Comparison of ENCODE assay signal across 7 cellular contexts in the genomic region with DNA sequence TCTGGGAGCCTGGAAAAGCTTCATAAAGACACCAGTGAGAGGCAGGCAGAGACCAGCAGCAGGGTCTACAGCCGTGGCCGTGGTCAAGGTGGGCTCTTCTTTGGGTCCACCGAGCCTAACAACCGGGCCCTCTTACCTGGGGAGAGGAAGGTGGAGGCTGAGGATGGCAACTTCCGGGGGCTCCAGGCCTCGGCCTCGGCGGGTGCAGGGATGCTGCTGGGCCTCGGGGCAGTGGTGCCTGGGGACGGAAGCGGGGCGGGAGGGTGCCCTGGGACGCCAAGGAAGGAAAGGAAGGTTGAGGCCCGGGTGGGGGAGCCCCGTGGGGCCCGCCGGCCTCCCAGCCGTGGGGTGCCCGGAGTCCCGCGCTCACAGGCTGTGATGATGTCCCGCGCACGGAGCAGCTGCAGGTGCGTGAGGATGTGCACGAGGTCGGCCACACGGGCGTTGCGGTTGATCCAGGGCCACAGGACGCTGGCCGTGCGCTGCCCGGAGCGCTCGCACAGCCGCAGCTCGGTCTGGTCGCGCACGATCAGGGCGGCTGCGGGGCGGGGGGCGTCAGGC. TPM values are rescaled to one million over a fixed set of nuclear protein-coding genes. Genes with fewer than 3 reads are reported as not detected.
DNase-seq lines count a peak whose midpoint lies in the region; ATAC-seq, FAIRE-seq and TF ChIP-seq lines count a peak whose summit lies in the region.

No MANE protein-coding gene starts in this region.

- peak overlapping the region; percentile 66 for H3K4me3 ChIP-seq in suprapubic skin

- H3K9me3 ChIP-seq in suprapubic skin = no peaks in the 10 kb centered on the region

- no peak for TF ChIP-seq CTCF in suprapubic skin (IDR thresholded peaks at IDR 0.05)

- FAIRE-seq in GM19239 (lab: Jason Lieb, UNC) = peak; percentile 28

- peak; percentile 2 for ATAC-seq in left lobe of liver

- H3K27me3 ChIP-seq in suprapubic skin = no peaks in the 10 kb centered on the region

- H3K27ac ChIP-seq in angular gyrus (ENCODE audit: low read depth, low read length) = peak overlapping the region; percentile 48
- H3K27ac ChIP-seq in suprapubic skin = peak overlapping the region; percentile 93

- peaks cover 30% of the 10 kb centered on the region for H3K4me1 ChIP-seq in suprapubic skin

- TF ChIP-seq EP300 in suprapubic skin (IDR thresholded peaks at IDR 0.05) = no peak

- DNase-seq in GM19239 (ENCODE audit: insufficient read length, low spot score) (no peak), HK-2 (ENCODE audit: unreplicated experiment) (peak; percentile 42), left lobe of liver (ENCODE audit: low spot score) (no peak), suprapubic skin (ENCODE audit: low spot score in 2 of 2) (no peak), AG08395 (ENCODE audit: low spot score) (no peak), DMS153 (lab: John Stamatoyannopoulos, UW) (no peak)

- WGBS in suprapubic skin = 57% methylated on average over 11 of the region's 45 CpGs

- peaks cover 25% of the 10 kb centered on the region for H3K36me3 ChIP-seq in suprapubic skin

- no peak for TF ChIP-seq POLR2A in suprapubic skin (IDR thresholded peaks at IDR 0.05)

RNA-seq across cellular contexts. Expression of gene IRAK1, which starts 0.6 kb away (rescaled TPM):
- total RNA-seq in left lobe of liver (58.4 TPM), suprapubic skin (10 to 100 TPM; 51.3 to 61.5 (median 58.3) TPM)

RNA-seq across cellular contexts. Expression of gene TMEM187, which starts 46.6 kb away (rescaled TPM):
- 11.6 TPM for total RNA-seq in left lobe of liver
- total RNA-seq in suprapubic skin = 10 to 100 TPM in 1 of 4 donors, 1 to 10 TPM in 3; 7.8 to 10.7 (median 8.6) TPM

RNA-seq across cellular contexts. Expression of gene HCFC1, which starts 47.5 kb away (rescaled TPM):
- total RNA-seq in left lobe of liver (17.2 TPM), suprapubic skin (10 to 100 TPM; 51.9 to 72.2 (median 55.3) TPM)
